In genomic region chr7:1811850-1812692, GRCh38 we compare ENCODE assay signal across 8 cellular contexts.
DNase-seq lines count a peak whose midpoint lies in the region; ATAC-seq and TF ChIP-seq lines count a peak whose summit lies in the region.

No MANE protein-coding gene starts in this region.

- H3K36me3 ChIP-seq in BE2C: no peaks in the 10 kb centered on the region; the same call in 1 of the 2 replicates
- no peaks in the 10 kb centered on the region for H3K36me3 ChIP-seq in ascending aorta

- H3K4me3 ChIP-seq in BE2C (ENCODE audit: low read depth, low read length) (peak overlapping the region; percentile 14), ascending aorta (no peak overlapping the region)

- no peak overlapping the region for H3K27ac ChIP-seq in ascending aorta

- H3K27me3 ChIP-seq in BE2C (no peaks in the 10 kb centered on the region), ascending aorta (no peaks in the 10 kb centered on the region)

- intact Hi-C loops in left colon (cut with DNase I, micrococcal nuclease): no loop called here
- intact Hi-C loops in ascending aorta (cut with DNase I): no loop called here

- no peak for DNase-seq in BE2C
- no peak for DNase-seq in HFFc6
- DNase-seq in SW480 (ENCODE audit: low spot score): peak; percentile 36
- no peak for DNase-seq in left colon
- no peak for DNase-seq in ascending aorta (ENCODE audit: low spot score in 2 of 2)
- DNase-seq in epidermal melanocyte (ENCODE audit: insufficient read length, low spot score): no peak
- DNase-seq in AG08395 (ENCODE audit: low spot score): no peak

- H3K4me1 ChIP-seq in BE2C (peaks cover 33% of the 10 kb centered on the region), ascending aorta (peaks cover 5% of the 10 kb centered on the region in 2 donors)

- peaks cover 6% of the 10 kb centered on the region; the same call in 1 of the 2 replicates for H3K4me1 Mint-ChIP-seq in HFFc6 (ENCODE audit: low read depth)

- H3K27me3 Mint-ChIP-seq in HFFc6 (ENCODE audit: insufficient read depth): peaks cover 4% of the 10 kb centered on the region; the same call in 1 of the 2 replicates

- TF ChIP-seq CTCF in BE2C (IDR thresholded peaks at IDR 0.05; ENCODE audit: low read depth, low read length) (no peak), HFFc6 (IDR thresholded peaks at IDR 0.05) (peak; percentile 27; the same call in 1 of the 2 replicates), ascending aorta (IDR thresholded peaks at IDR 0.05) (peak in 1 of 3 experiments; percentile 29)

- peak; percentile 64 for ATAC-seq in left colon
- ATAC-seq in GM18502 (IDR thresholded peaks at IDR 0.05; ENCODE audit: poor library complexity, unreplicated experiment): no peak

- no peaks in the 10 kb centered on the region for H3K9me3 Mint-ChIP-seq in HFFc6

- no peaks in the 10 kb centered on the region for H3K36me3 Mint-ChIP-seq in HFFc6 (ENCODE audit: low read depth)

- H3K27ac Mint-ChIP-seq in HFFc6: no peak overlapping the region

- H3K9me3 ChIP-seq in BE2C (no peaks in the 10 kb centered on the region), ascending aorta (no peaks in the 10 kb centered on the region)

- no peak overlapping the region for H3K4me3 Mint-ChIP-seq in HFFc6
